8 cellular contexts compared by ENCODE assay signal in genomic region chr5:17189381-17190036, GRCh38. TPM values are rescaled to one million over a fixed set of nuclear protein-coding genes. Genes with fewer than 3 reads are reported as not detected.
DNase-seq lines count a peak whose midpoint lies in the region; ATAC-seq, FAIRE-seq and TF ChIP-seq lines count a peak whose summit lies in the region.

No MANE protein-coding gene starts in this region.

- no peaks in the 10 kb centered on the region for H3K9me3 ChIP-seq in endothelial cell of umbilical vein (replicated peaks; ENCODE audit: control insufficient read depth, insufficient read depth, low read length)

- H2AFZ ChIP-seq in endothelial cell of umbilical vein (ENCODE audit: low read depth, low read length): peak overlapping the region; percentile 81

- no peak overlapping the region for H3K27ac ChIP-seq in endothelial cell of umbilical vein (ENCODE audit: insufficient read depth, low read depth, low read length)

- no peaks in the 10 kb centered on the region for H3K9me3 Mint-ChIP-seq in activated CD4-positive, alpha-beta memory T cell treated with anti-CD3 and anti-CD28 coated beads for 36 hours
- H3K9me3 Mint-ChIP-seq in naive B cell: no peaks in the 10 kb centered on the region
- H3K9me3 Mint-ChIP-seq in stimulated activated naive CD8-positive, alpha-beta T cell treated with anti-CD3 and anti-CD28 coated beads, Interleukin-15, amount 100 ng/mL, for 72 hours: no peaks in the 10 kb centered on the region

- H3K4me1 Mint-ChIP-seq in activated CD4-positive, alpha-beta memory T cell treated with anti-CD3 and anti-CD28 coated beads for 36 hours (ENCODE audit: low read depth): peaks cover 2% of the 10 kb centered on the region
- peaks cover 5 to 14% (median 10%) of the 10 kb centered on the region in 3 donors for H3K4me1 Mint-ChIP-seq in naive B cell
- peaks cover 6% of the 10 kb centered on the region for H3K4me1 Mint-ChIP-seq in stimulated activated naive CD8-positive, alpha-beta T cell treated with anti-CD3 and anti-CD28 coated beads, Interleukin-15, amount 100 ng/mL, for 72 hours

- BruUV-seq in endothelial cell of umbilical vein (replicated peaks; lab: Mats Ljungman, UMichigan): no TSS peak

- intact Hi-C loops in activated CD4-positive, alpha-beta memory T cell treated with anti-CD3 and anti-CD28 coated beads for 36 hours (cut with micrococcal nuclease): loop anchor here (1.0 kb wide), 2 partner anchors 255 to 398 kb away; no protein-coding TSS in a partner anchor
- intact Hi-C loops in endothelial cell of umbilical vein (cut with micrococcal nuclease): loop anchor here (1.0 to 5.0 kb wide), 13 partner anchors 20 to 499 kb away; no protein-coding TSS in a partner anchor

- peak; percentile 79 for ATAC-seq in GM18909 (IDR thresholded peaks at IDR 0.05; ENCODE audit: poor library complexity, unreplicated experiment)
- peak; percentile 58 for ATAC-seq in HG03558 (IDR thresholded peaks at IDR 0.05; ENCODE audit: extremely low read depth, unreplicated experiment)
- ATAC-seq in naive B cell (ENCODE audit: low read depth in 2 of 2): peak; percentile 40 to 65
- peak; percentile 48 for ATAC-seq in stimulated activated naive CD8-positive, alpha-beta T cell treated with anti-CD3 and anti-CD28 coated beads, Interleukin-15, amount 100 ng/mL, for 72 hours

- CTCF ChIA-PET in activated CD4-positive, alpha-beta memory T cell treated with anti-CD3 and anti-CD28 coated beads for 36 hours (lab: Charles Lee): interaction anchor here (0.6 to 3.0 kb wide), 19 partner anchors 8 to 707 kb away, joined by 3 to 14 read pairs (median 4); no protein-coding TSS in a partner anchor
- CTCF ChIA-PET in endothelial cell of umbilical vein (lab: Charles Lee): interaction anchor here (0.6 to 4.9 kb wide), 128 partner anchors 9 to 734 kb away, joined by 3 to 194 read pairs (median 5); partner anchors contain the start of gene MYO10

- H3K9ac ChIP-seq in endothelial cell of umbilical vein (replicated peaks; ENCODE audit: extremely low read depth, insufficient read depth, low read length): peak overlapping the region; percentile 24

- TF ChIP-seq CTCF in endothelial cell of umbilical vein (IDR thresholded peaks at IDR 0.05; ENCODE audit: extremely low read depth in 1 of 2, insufficient read depth in 1 of 2, low read depth in 1 of 2, low read length in 2 of 2): peak; percentile 65 to 90

- peaks cover 23% of the 10 kb centered on the region for H3K4me1 ChIP-seq in endothelial cell of umbilical vein (ENCODE audit: control insufficient read depth, extremely low read depth, insufficient read depth, low read length)

- no peaks in the 10 kb centered on the region for H4K20me1 ChIP-seq in endothelial cell of umbilical vein (replicated peaks; ENCODE audit: control insufficient read depth, extremely low read depth, insufficient read depth, low read length)

- POLR2A ChIA-PET in activated CD4-positive, alpha-beta memory T cell treated with anti-CD3 and anti-CD28 coated beads for 36 hours (lab: Charles Lee): no interaction called here
- POLR2A ChIA-PET in endothelial cell of umbilical vein (lab: Charles Lee): interaction anchor here (0.7 to 1.2 kb wide), 3 partner anchors 253 to 398 kb away, joined by 3 to 5 read pairs (median 3); partner anchors contain the start of gene MYO10

- TF ChIP-seq POLR2A in endothelial cell of umbilical vein (IDR thresholded peaks at IDR 0.05; ENCODE audit: low read depth, low read length): no peak

- no peaks in the 10 kb centered on the region for H3K9me1 ChIP-seq in endothelial cell of umbilical vein (replicated peaks; ENCODE audit: control insufficient read depth, extremely low read depth, insufficient read depth, low read length)

- H3K4me3 ChIP-seq in endothelial cell of umbilical vein (replicated peaks in 1 of 3; ENCODE audit: insufficient read depth in 1 of 3, low read depth in 1 of 3, low read length in 3 of 3): no peak overlapping the region

- DNase-seq in AML-193 (lab: John Stamatoyannopoulos, UW) (peak; percentile 40 to 49), NCI-H82 (lab: John Stamatoyannopoulos, UW) (peak; percentile 93), endothelial cell of umbilical vein (ENCODE audit: low read depth, low spot score) (peak; percentile 91), naive B cell (peak; percentile 44)
- DNase-seq in activated CD4-positive, alpha-beta memory T cell treated with anti-CD3 and anti-CD28 coated beads for 36 hours: peak; percentile 64
- DNase-seq in stimulated activated naive CD8-positive, alpha-beta T cell treated with anti-CD3 and anti-CD28 coated beads, Interleukin-15, amount 100 ng/mL, for 72 hours: peak; percentile 50 to 52

- H3K79me2 ChIP-seq in endothelial cell of umbilical vein (ENCODE audit: control insufficient read depth, insufficient read depth, low read length): no peaks in the 10 kb centered on the region

- peaks cover 3% of the 10 kb centered on the region for H3K27me3 Mint-ChIP-seq in activated CD4-positive, alpha-beta memory T cell treated with anti-CD3 and anti-CD28 coated beads for 36 hours
- H3K27me3 Mint-ChIP-seq in naive B cell: peaks cover 5 to 27% (median 16%) of the 10 kb centered on the region in 3 donors
- H3K27me3 Mint-ChIP-seq in stimulated activated naive CD8-positive, alpha-beta T cell treated with anti-CD3 and anti-CD28 coated beads, Interleukin-15, amount 100 ng/mL, for 72 hours: peaks cover 35% of the 10 kb centered on the region

- dilution Hi-C loops in endothelial cell of umbilical vein (cut with MboI; ENCODE audit: extremely low pct_ligation_motif_present, low sequenced_read_pairs): loop anchor here (25.0 kb wide), 3 partner anchors 277 to 502 kb away; no protein-coding TSS in a partner anchor

- no peaks in the 10 kb centered on the region for H3K27me3 ChIP-seq in endothelial cell of umbilical vein (ENCODE audit: control insufficient read depth in 2 of 2, insufficient read depth in 2 of 2, low read length in 2 of 2)

- no peak overlapping the region for H3K4me3 Mint-ChIP-seq in activated CD4-positive, alpha-beta memory T cell treated with anti-CD3 and anti-CD28 coated beads for 36 hours
- H3K4me3 Mint-ChIP-seq in naive B cell: no peak overlapping the region
- H3K4me3 Mint-ChIP-seq in stimulated activated naive CD8-positive, alpha-beta T cell treated with anti-CD3 and anti-CD28 coated beads, Interleukin-15, amount 100 ng/mL, for 72 hours: no peak overlapping the region

- H3K4me2 ChIP-seq in endothelial cell of umbilical vein (ENCODE audit: insufficient read depth, low read length): peak overlapping the region; percentile 75

- H3K36me3 ChIP-seq in endothelial cell of umbilical vein (ENCODE audit: control insufficient read depth in 2 of 2, extremely low read depth in 1 of 2, insufficient read depth in 2 of 2, low read length in 2 of 2): no peaks in the 10 kb centered on the region

- peak; percentile 92 for FAIRE-seq in endothelial cell of umbilical vein (lab: Jason Lieb, UNC)

- no peaks in the 10 kb centered on the region for H3K36me3 Mint-ChIP-seq in activated CD4-positive, alpha-beta memory T cell treated with anti-CD3 and anti-CD28 coated beads for 36 hours
- H3K36me3 Mint-ChIP-seq in naive B cell: no peaks in the 10 kb centered on the region

- no peak overlapping the region for H3K27ac Mint-ChIP-seq in activated CD4-positive, alpha-beta memory T cell treated with anti-CD3 and anti-CD28 coated beads for 36 hours
- no peak overlapping the region for H3K27ac Mint-ChIP-seq in naive B cell
- H3K27ac Mint-ChIP-seq in stimulated activated naive CD8-positive, alpha-beta T cell treated with anti-CD3 and anti-CD28 coated beads, Interleukin-15, amount 100 ng/mL, for 72 hours: no peak overlapping the region

TF ChIP-seq in endothelial cell of umbilical vein, 7 proteins besides CTCF, POLR2A, EP300 and RAD21:
- TF ChIP-seq EZH2 (IDR thresholded peaks at IDR 0.05; ENCODE audit: borderline replicate concordance, low read depth, low read length, severe bottlenecking) (no peak), FOS (IDR thresholded peaks at IDR 0.05; ENCODE audit: borderline replicate concordance, insufficient read depth, low read length) (no peak), POLR2AphosphoS5 (IDR thresholded peaks at IDR 0.05; ENCODE audit: insufficient read depth, low read depth, low read length) (no peak), MAX (IDR thresholded peaks at IDR 0.05; ENCODE audit: insufficient read depth, insufficient read length) (no peak), GATA2 (IDR thresholded peaks at IDR 0.05; ENCODE audit: insufficient read depth, insufficient read length, low read depth, low read length) (no peak), MYC (IDR thresholded peaks at IDR 0.05; ENCODE audit: low read depth, low read length) (no peak), JUN (IDR thresholded peaks at IDR 0.05; ENCODE audit: borderline replicate concordance, insufficient read depth, insufficient read length, low read depth) (no peak)

RNA-seq across cellular contexts. Expression of gene BASP1, which starts 27.9 kb away (rescaled TPM):
- total RNA-seq in activated CD4-positive, alpha-beta memory T cell treated with anti-CD3 and anti-CD28 coated beads for 36 hours: under 1 TPM; 0.27 to 0.48 TPM
- total RNA-seq in endothelial cell of umbilical vein: 79.3 and 102 TPM in 2 replicates
- polyA plus RNA-seq in endothelial cell of umbilical vein (58.5 and 69.4 TPM in 2 replicates), naive B cell (ENCODE audit: low read depth in 6 of 6) (100 to 1,000 TPM in 2 of 6 donors, 10 to 100 TPM in 4; 64.4 to 149 (median 82.2) TPM)
- polyA plus RNA-seq in endothelial cell of umbilical vein (2011; cell fraction: cytosol; rRNA removed): 52.8 and 59.1 TPM in 2 replicates
- 16.5 and 27.1 TPM in 2 replicates for polyA plus RNA-seq in endothelial cell of umbilical vein (2011; cell fraction: nucleus; rRNA removed)
- polyA plus RNA-seq in endothelial cell of umbilical vein (2012): 78.6 and 111 TPM in 2 replicates
- polyA minus RNA-seq in endothelial cell of umbilical vein: 25.2 and 26.8 TPM in 2 replicates
- polyA minus RNA-seq in endothelial cell of umbilical vein (2011; cell fraction: cytosol; rRNA and poly(A)+ RNA removed): 164 TPM
- 8.5 and 8.9 TPM in 2 replicates for polyA minus RNA-seq in endothelial cell of umbilical vein (2011; cell fraction: nucleus; rRNA and poly(A)+ RNA removed)

Comparison
In these comparisons a context has a peak if more than half of its experiments do, and no peak if none do; other contexts are left out.
1. RNA of gene BASP1, which starts 27.9 kb away (total RNA-seq): 79.3 to 102 TPM in endothelial cell of umbilical vein; 0.27 to 0.48 TPM in activated CD4-positive, alpha-beta memory T cell treated with anti-CD3 and anti-CD28 coated beads for 36 hours; every median in the first group is over 10 times any median in the second.
2. Peak in every context shown above with its lines, with median percentiles within 50 percentile points of each other: DNase-seq and ATAC-seq.